ENCODE assay signal across 8 cellular contexts in the genomic region with DNA sequence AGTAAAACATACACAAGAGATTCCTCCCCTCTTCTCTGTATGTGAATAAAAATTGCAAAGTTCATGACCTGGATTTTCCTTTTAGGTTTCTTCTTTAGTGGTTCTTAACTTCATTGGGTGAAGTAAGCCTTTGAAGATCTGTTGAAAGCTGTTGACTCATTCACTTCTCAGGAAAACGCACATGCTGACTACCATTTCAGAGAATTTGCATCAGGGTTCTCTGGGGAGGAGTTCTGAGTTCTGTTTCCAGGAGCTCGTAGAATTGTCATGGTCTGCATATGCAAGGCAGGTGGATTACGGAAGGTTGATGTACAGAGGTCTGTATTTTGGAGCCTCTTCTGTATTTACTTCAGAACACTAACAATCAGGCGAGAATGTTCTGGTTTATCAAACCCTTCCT. TPM values are rescaled to one million over a fixed set of nuclear protein-coding genes. Genes with fewer than 3 reads are reported as not detected.
DNase-seq lines count a peak whose midpoint lies in the region; ATAC-seq and TF ChIP-seq lines count a peak whose summit lies in the region.
"Had no signal": no experiment of that assay in that cellular context is flagged by ENCODE, and none has a peak within 500 bp of the region (broad histone marks: within the 10 kb centered on the region; RNA-seq: fewer than 3 reads in every experiment).

No MANE protein-coding gene starts in this region.

- no peak overlapping the region for H3K27ac Mint-ChIP-seq in mesothelial cell of epicardium

- peaks cover 91% of the 10 kb centered on the region for H3K27me3 Mint-ChIP-seq in mesothelial cell of epicardium (ENCODE audit: low read depth)

- H3K9me3 ChIP-seq in PC-3 (ENCODE audit: low read length) (no peaks in the 10 kb centered on the region), vagina (no peaks in the 10 kb centered on the region)

- H3K9me2 ChIP-seq in PC-3 (replicated peaks; ENCODE audit: low read length) = no peaks in the 10 kb centered on the region

- no TSS peak for BruUV-seq in PC-3 (replicated peaks; lab: Mats Ljungman, UMichigan)

- H4K20me1 ChIP-seq in PC-3 (ENCODE audit: low read length) = no peaks in the 10 kb centered on the region

- H3K4me2 ChIP-seq in PC-3 (ENCODE audit: low read length) = no peak overlapping the region

- peaks cover 25% of the 10 kb centered on the region for H3K27me3 ChIP-seq in PC-3 (ENCODE audit: low read length)
- no peaks in the 10 kb centered on the region for H3K27me3 ChIP-seq in vagina

- H3K4me3 Mint-ChIP-seq in mesothelial cell of epicardium = no peak overlapping the region

- intact Hi-C loops in PC-3 (cut with micrococcal nuclease) (loop anchor here (5.0 kb wide), 1 partner anchor 77 kb away; the partner anchor contains the start of gene BCAP29), vagina (cut with DNase I) (no loop called here)

- ATAC-seq in GM21825 (IDR thresholded peaks at IDR 0.05; ENCODE audit: unreplicated experiment) (peak; percentile 39), PC-3 (no peak)

- H3K4me1 ChIP-seq in PC-3 (ENCODE audit: insufficient read depth, low read length) (no peaks in the 10 kb centered on the region), vagina (peaks cover 21% of the 10 kb centered on the region)

- TF ChIP-seq POLR2A in vagina (IDR thresholded peaks at IDR 0.05) = no peak

- H3F3A ChIP-seq in PC-3 (ENCODE audit: low read length, unreplicated experiment) = no peaks in the 10 kb centered on the region

- TF ChIP-seq CTCF in PC-3 (conservative IDR thresholded peaks at IDR 0.05; ENCODE audit: low read depth, low read length) (no peak), choroid plexus epithelial cell (conservative IDR thresholded peaks at IDR 0.05; ENCODE audit: low read depth, low read length) (no peak), mesothelial cell of epicardium (IDR thresholded peaks at IDR 0.05; ENCODE audit: unreplicated experiment) (no peak), vagina (IDR thresholded peaks at IDR 0.05) (no peak)

- H3K79me2 ChIP-seq in PC-3 (ENCODE audit: low read length) = no peaks in the 10 kb centered on the region

- no peak overlapping the region for H2AFZ ChIP-seq in PC-3 (ENCODE audit: low read length)

- CTCF ChIA-PET in PC-3 (lab: Charles Lee) = no interaction called here

- H3K9me3 Mint-ChIP-seq in mesothelial cell of epicardium = no peaks in the 10 kb centered on the region

- no peak overlapping the region for H3K9ac ChIP-seq in PC-3 (ENCODE audit: low read length)

- H3K27ac ChIP-seq in PC-3 (ENCODE audit: low read length) (no peak overlapping the region), vagina (no peak overlapping the region)

- H3K36me3 ChIP-seq in PC-3 (ENCODE audit: low read depth, low read length) (no peaks in the 10 kb centered on the region), vagina (no peaks in the 10 kb centered on the region)

- H3K4me3 ChIP-seq in PC-3 (ENCODE audit: low read length) = no peak overlapping the region
- H3K4me3 ChIP-seq in choroid plexus epithelial cell (ENCODE audit: low read depth, low read length) = no peak overlapping the region
- no peak overlapping the region for H3K4me3 ChIP-seq in vagina

- DNase-seq in PC-3 (peak; percentile 44), choroid plexus epithelial cell (ENCODE audit: low read depth) (peak; percentile 91), mesothelial cell of epicardium (ENCODE audit: low spot score in 2 of 2, unreplicated experiment in 2 of 2) (no peak), vagina (ENCODE audit: extremely low spot score in 2 of 2) (no peak), nucleus accumbens (lab: John Stamatoyannopoulos, UW) (no peak)
- peak; percentile 31 to 49 for DNase-seq in stimulated activated CD4-positive, alpha-beta T cell treated with anti-CD3 and anti-CD28 coated beads, Interleukin-4, amount 100 ng/mL, for 48 hours (ENCODE audit: low read depth in 2 of 2)
- DNase-seq: aorta had no signal

- H3K36me3 Mint-ChIP-seq in mesothelial cell of epicardium = no peaks in the 10 kb centered on the region

- H3K4me1 Mint-ChIP-seq in mesothelial cell of epicardium = peaks cover 7% of the 10 kb centered on the region

- POLR2A ChIA-PET in PC-3 (lab: Charles Lee; ENCODE audit: unreplicated experiment) = no interaction called here

RNA-seq across cellular contexts. Expression of gene SLC26A4, which starts 1.0 kb away (rescaled TPM):
- total RNA-seq in PC-3 (2014; rRNA removed) = not detected in 2 replicates
- total RNA-seq in mesothelial cell of epicardium = 0.14 to 0.16 TPM in 2 of 3 replicates, not detected in the other
- not detected for total RNA-seq in vagina

Comparison
In these comparisons a context has a peak if more than half of its experiments do, and no peak if none do; other contexts are left out.
1. DNase-seq: peak in PC-3 (single experiment), choroid plexus epithelial cell (single experiment) and stimulated activated CD4-positive, alpha-beta T cell treated with anti-CD3 and anti-CD28 coated beads, Interleukin-4, amount 100 ng/mL, for 48 hours (2 of 2); none in mesothelial cell of epicardium (0 of 2), vagina (0 of 2) and nucleus accumbens (0 of 56).